Comparison of ENCODE assay signal across 1 cellular context in the genomic region with DNA sequence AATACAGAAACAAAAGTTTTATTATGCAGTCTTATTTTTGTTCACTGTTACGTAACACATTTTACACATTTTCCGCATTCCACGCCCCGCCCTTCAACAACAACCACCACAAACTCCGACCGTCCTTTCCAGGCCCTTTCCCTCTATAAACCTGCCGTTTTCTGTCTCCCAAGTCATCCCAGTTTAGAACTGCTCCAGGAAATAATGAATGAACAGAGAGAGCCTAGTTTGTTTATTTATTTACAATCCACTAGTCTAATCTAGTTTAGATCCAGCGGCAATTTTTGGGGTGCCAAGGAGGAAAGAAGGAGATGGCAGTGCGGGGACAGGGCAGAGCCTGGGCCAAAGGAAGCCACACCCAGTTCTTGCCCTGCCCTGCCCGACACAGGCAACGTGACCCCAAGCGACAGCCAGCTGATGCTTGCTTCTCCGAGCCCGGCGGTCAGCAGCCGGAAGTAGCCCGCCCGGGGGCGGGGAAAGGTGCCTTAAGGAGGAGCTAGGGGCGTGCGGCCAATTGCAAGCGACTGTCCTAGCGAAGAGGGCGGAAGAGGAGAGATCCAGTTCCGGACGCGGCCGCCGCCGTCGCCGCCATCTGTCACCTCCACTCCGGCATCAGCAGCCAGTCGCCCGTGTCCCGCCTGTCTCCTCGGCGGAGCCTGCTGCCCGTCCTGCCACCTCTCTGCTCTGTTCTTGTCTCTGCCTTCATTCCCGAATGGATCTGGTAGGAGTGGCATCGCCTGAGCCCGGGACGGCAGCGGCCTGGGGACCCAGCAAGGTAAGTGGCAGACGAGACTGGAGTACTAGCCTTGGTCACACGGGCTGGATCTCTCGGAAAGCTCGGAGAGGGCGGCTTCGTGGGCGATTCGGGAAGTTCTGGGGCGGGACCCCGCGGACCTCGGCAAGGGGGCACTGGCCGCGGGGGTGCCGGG.
TF ChIP-seq lines count a peak whose summit lies in the region.

A gene with protein sequence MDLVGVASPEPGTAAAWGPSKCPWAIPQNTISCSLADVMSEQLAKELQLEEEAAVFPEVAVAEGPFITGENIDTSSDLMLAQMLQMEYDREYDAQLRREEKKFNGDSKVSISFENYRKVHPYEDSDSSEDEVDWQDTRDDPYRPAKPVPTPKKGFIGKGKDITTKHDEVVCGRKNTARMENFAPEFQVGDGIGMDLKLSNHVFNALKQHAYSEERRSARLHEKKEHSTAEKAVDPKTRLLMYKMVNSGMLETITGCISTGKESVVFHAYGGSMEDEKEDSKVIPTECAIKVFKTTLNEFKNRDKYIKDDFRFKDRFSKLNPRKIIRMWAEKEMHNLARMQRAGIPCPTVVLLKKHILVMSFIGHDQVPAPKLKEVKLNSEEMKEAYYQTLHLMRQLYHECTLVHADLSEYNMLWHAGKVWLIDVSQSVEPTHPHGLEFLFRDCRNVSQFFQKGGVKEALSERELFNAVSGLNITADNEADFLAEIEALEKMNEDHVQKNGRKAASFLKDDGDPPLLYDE (plus strand): TSS at position 560 of the 929 bp plus-strand sequence. CDS start 153 bp downstream, at position 713.

TF ChIP-seq in HEK293, 187 proteins besides CTCF, POLR2A, EP300 and RAD21 (continued from another document and continues in another):
- TF ChIP-seq, protein P1, sequence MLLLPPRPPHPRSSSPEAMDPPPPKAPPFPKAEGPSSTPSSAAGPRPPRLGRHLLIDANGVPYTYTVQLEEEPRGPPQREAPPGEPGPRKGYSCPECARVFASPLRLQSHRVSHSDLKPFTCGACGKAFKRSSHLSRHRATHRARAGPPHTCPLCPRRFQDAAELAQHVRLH (tag by site-specific recombination; IDR thresholded peaks at IDR 0.05): no peak
- TF ChIP-seq OSR2 (tag by site-specific recombination; IDR thresholded peaks at IDR 0.05): no peak
- TF ChIP-seq GLI2 (tag by site-specific recombination; IDR thresholded peaks at IDR 0.05; ENCODE audit: borderline replicate concordance, low read depth): no peak
- TF ChIP-seq, protein P2, sequence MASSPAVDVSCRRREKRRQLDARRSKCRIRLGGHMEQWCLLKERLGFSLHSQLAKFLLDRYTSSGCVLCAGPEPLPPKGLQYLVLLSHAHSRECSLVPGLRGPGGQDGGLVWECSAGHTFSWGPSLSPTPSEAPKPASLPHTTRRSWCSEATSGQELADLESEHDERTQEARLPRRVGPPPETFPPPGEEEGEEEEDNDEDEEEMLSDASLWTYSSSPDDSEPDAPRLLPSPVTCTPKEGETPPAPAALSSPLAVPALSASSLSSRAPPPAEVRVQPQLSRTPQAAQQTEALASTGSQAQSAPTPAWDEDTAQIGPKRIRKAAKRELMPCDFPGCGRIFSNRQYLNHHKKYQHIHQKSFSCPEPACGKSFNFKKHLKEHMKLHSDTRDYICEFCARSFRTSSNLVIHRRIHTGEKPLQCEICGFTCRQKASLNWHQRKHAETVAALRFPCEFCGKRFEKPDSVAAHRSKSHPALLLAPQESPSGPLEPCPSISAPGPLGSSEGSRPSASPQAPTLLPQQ (tag by site-specific recombination; IDR thresholded peaks at IDR 0.05): 0 out of 2 replicates have a peak, but pooled peaks have one; percentile 41
- TF ChIP-seq ZBTB7A (tag by site-specific recombination; IDR thresholded peaks at IDR 0.05; ENCODE audit: low read depth): no peak
- no peak for TF ChIP-seq ZNF202 (tag by site-specific recombination; IDR thresholded peaks at IDR 0.05; ENCODE audit: borderline replicate concordance)
- TF ChIP-seq KLF10 (tag by site-specific recombination; IDR thresholded peaks at IDR 0.05): peak; percentile 64
- TF ChIP-seq, protein P3, sequence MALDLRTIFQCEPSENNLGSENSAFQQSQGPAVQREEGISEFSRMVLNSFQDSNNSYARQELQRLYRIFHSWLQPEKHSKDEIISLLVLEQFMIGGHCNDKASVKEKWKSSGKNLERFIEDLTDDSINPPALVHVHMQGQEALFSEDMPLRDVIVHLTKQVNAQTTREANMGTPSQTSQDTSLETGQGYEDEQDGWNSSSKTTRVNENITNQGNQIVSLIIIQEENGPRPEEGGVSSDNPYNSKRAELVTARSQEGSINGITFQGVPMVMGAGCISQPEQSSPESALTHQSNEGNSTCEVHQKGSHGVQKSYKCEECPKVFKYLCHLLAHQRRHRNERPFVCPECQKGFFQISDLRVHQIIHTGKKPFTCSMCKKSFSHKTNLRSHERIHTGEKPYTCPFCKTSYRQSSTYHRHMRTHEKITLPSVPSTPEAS (tag by site-specific recombination; IDR thresholded peaks at IDR 0.05): no peak
- TF ChIP-seq, protein P4, sequence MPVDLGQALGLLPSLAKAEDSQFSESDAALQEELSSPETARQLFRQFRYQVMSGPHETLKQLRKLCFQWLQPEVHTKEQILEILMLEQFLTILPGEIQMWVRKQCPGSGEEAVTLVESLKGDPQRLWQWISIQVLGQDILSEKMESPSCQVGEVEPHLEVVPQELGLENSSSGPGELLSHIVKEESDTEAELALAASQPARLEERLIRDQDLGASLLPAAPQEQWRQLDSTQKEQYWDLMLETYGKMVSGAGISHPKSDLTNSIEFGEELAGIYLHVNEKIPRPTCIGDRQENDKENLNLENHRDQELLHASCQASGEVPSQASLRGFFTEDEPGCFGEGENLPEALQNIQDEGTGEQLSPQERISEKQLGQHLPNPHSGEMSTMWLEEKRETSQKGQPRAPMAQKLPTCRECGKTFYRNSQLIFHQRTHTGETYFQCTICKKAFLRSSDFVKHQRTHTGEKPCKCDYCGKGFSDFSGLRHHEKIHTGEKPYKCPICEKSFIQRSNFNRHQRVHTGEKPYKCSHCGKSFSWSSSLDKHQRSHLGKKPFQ (tag by site-specific recombination; IDR thresholded peaks at IDR 0.05): no peak
- peak; percentile 100 for TF ChIP-seq ZBTB8A (tag by site-specific recombination; IDR thresholded peaks at IDR 0.05)
- no peak for TF ChIP-seq ZSCAN30 (tag by site-specific recombination; IDR thresholded peaks at IDR 0.05)
- TF ChIP-seq GFI1B (tag by site-specific recombination; IDR thresholded peaks at IDR 0.05): no peak
- no peak for TF ChIP-seq GLI4 (tag by site-specific recombination; IDR thresholded peaks at IDR 0.05)
- TF ChIP-seq ZNF549 (tag by site-specific recombination; IDR thresholded peaks at IDR 0.05): no peak
- no peak for TF ChIP-seq ZNF596 (tag by site-specific recombination; IDR thresholded peaks at IDR 0.05)
- no peak for TF ChIP-seq ZNF155 (tag by site-specific recombination; IDR thresholded peaks at IDR 0.05)
- TF ChIP-seq ZBTB17 (tag by site-specific recombination; IDR thresholded peaks at IDR 0.05): peak; percentile 45; the same call in 1 of the 2 replicates
- no peak for TF ChIP-seq MYNN (tag by site-specific recombination; IDR thresholded peaks at IDR 0.05; ENCODE audit: borderline replicate concordance)
- no peak; the same call in 1 of the 2 replicates for TF ChIP-seq ZNF629 (tag by site-specific recombination; IDR thresholded peaks at IDR 0.05)
- TF ChIP-seq ZNF19 (tag by site-specific recombination; IDR thresholded peaks at IDR 0.05; ENCODE audit: low read depth): no peak
- no peak for TF ChIP-seq ZNF184 (tag by site-specific recombination; IDR thresholded peaks at IDR 0.05)
- TF ChIP-seq ZNF785 (tag by site-specific recombination; IDR thresholded peaks at IDR 0.05): no peak
- TF ChIP-seq, protein P5, sequence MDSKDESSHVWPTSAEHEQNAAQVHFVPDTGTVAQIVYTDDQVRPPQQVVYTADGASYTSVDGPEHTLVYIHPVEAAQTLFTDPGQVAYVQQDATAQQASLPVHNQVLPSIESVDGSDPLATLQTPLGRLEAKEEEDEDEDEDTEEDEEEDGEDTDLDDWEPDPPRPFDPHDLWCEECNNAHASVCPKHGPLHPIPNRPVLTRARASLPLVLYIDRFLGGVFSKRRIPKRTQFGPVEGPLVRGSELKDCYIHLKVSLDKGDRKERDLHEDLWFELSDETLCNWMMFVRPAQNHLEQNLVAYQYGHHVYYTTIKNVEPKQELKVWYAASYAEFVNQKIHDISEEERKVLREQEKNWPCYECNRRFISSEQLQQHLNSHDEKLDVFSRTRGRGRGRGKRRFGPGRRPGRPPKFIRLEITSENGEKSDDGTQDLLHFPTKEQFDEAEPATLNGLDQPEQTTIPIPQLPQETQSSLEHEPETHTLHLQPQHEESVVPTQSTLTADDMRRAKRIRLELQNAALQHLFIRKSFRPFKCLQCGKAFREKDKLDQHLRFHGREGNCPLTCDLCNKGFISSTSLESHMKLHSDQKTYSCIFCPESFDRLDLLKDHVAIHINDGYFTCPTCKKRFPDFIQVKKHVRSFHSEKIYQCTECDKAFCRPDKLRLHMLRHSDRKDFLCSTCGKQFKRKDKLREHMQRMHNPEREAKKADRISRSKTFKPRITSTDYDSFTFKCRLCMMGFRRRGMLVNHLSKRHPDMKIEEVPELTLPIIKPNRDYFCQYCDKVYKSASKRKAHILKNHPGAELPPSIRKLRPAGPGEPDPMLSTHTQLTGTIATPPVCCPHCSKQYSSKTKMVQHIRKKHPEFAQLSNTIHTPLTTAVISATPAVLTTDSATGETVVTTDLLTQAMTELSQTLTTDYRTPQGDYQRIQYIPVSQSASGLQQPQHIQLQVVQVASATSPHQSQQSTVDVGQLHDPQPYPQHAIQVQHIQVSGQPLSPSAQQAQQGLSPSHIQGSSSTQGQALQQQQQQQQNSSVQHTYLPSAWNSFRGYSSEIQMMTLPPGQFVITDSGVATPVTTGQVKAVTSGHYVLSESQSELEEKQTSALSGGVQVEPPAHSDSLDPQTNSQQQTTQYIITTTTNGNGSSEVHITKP (tag by site-specific recombination; IDR thresholded peaks at IDR 0.05): no peak
- TF ChIP-seq, protein P6, sequence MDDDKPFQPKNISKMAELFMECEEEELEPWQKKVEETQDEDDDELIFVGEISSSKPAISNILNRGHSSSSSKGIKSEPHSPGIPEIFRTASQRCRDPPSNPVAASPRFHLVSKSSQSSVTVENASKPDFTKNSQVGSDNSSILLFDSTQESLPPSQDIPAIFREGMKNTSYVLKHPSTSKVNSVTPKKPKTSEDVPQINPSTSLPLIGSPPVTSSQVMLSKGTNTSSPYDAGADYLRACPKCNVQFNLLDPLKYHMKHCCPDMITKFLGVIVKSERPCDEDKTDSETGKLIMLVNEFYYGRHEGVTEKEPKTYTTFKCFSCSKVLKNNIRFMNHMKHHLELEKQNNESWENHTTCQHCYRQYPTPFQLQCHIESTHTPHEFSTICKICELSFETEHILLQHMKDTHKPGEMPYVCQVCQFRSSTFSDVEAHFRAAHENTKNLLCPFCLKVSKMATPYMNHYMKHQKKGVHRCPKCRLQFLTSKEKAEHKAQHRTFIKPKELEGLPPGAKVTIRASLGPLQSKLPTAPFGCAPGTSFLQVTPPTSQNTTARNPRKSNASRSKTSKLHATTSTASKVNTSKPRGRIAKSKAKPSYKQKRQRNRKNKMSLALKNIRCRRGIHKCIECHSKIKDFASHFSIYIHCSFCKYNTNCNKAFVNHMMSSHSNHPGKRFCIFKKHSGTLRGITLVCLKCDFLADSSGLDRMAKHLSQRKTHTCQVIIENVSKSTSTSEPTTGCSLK (tag by site-specific recombination; IDR thresholded peaks at IDR 0.05): no peak
- TF ChIP-seq, protein P7, sequence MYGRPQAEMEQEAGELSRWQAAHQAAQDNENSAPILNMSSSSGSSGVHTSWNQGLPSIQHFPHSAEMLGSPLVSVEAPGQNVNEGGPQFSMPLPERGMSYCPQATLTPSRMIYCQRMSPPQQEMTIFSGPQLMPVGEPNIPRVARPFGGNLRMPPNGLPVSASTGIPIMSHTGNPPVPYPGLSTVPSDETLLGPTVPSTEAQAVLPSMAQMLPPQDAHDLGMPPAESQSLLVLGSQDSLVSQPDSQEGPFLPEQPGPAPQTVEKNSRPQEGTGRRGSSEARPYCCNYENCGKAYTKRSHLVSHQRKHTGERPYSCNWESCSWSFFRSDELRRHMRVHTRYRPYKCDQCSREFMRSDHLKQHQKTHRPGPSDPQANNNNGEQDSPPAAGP (tag by site-specific recombination; IDR thresholded peaks at IDR 0.05): no peak
- TF ChIP-seq ZNF292 (tag by site-specific recombination; IDR thresholded peaks at IDR 0.05; ENCODE audit: borderline replicate concordance, low read depth): no peak
- TF ChIP-seq IKZF3 (tag by site-specific recombination; IDR thresholded peaks at IDR 0.05): peak; percentile 57
- TF ChIP-seq MZF1 (tag by site-specific recombination; IDR thresholded peaks at IDR 0.05; ENCODE audit: borderline replicate concordance): no peak
- no peak for TF ChIP-seq ZNF600 (tag by site-specific recombination; IDR thresholded peaks at IDR 0.05)
- TF ChIP-seq, protein P8, sequence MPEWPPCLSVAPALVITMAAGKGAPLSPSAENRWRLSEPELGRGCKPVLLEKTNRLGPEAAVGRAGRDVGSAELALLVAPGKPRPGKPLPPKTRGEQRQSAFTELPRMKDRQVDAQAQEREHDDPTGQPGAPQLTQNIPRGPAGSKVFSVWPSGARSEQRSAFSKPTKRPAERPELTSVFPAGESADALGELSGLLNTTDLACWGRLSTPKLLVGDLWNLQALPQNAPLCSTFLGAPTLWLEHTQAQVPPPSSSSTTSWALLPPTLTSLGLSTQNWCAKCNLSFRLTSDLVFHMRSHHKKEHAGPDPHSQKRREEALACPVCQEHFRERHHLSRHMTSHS (tag by site-specific recombination; IDR thresholded peaks at IDR 0.05): no peak
- no peak for TF ChIP-seq ZNF837 (tag by site-specific recombination; IDR thresholded peaks at IDR 0.05)
- TF ChIP-seq, protein P9, sequence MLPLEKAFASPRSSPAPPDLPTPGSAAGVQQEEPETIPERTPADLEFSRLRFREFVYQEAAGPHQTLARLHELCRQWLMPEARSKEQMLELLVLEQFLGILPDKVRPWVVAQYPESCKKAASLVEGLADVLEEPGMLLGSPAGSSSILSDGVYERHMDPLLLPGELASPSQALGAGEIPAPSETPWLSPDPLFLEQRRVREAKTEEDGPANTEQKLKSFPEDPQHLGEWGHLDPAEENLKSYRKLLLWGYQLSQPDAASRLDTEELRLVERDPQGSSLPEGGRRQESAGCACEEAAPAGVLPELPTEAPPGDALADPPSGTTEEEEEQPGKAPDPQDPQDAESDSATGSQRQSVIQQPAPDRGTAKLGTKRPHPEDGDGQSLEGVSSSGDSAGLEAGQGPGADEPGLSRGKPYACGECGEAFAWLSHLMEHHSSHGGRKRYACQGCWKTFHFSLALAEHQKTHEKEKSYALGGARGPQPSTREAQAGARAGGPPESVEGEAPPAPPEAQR (tag by site-specific recombination; IDR thresholded peaks at IDR 0.05): no peak
- peak; percentile 38; the same call in 1 of the 2 replicates for TF ChIP-seq ZBTB20 (tag by site-specific recombination; IDR thresholded peaks at IDR 0.05)
- TF ChIP-seq ZNF23 (tag by site-specific recombination; IDR thresholded peaks at IDR 0.05; ENCODE audit: borderline replicate concordance): no peak
- TF ChIP-seq ZNF24 (tag by site-specific recombination; IDR thresholded peaks at IDR 0.05): no peak
- TF ChIP-seq, protein P10, sequence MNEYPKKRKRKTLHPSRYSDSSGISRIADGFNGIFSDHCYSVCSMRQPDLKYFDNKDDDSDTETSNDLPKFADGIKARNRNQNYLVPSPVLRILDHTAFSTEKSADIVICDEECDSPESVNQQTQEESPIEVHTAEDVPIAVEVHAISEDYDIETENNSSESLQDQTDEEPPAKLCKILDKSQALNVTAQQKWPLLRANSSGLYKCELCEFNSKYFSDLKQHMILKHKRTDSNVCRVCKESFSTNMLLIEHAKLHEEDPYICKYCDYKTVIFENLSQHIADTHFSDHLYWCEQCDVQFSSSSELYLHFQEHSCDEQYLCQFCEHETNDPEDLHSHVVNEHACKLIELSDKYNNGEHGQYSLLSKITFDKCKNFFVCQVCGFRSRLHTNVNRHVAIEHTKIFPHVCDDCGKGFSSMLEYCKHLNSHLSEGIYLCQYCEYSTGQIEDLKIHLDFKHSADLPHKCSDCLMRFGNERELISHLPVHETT (tag by site-specific recombination; IDR thresholded peaks at IDR 0.05): 0 out of 2 replicates have a peak, but pooled peaks have one; percentile 11
- TF ChIP-seq RBAK (tag by site-specific recombination; IDR thresholded peaks at IDR 0.05): no peak
- TF ChIP-seq ZNF138 (tag by site-specific recombination; IDR thresholded peaks at IDR 0.05; ENCODE audit: borderline replicate concordance): no peak
- 0 out of 2 replicates have a peak, but pooled peaks have one; percentile 45 for TF ChIP-seq ZNF2 (tag by site-specific recombination; IDR thresholded peaks at IDR 0.05)
- TF ChIP-seq ZFP3 (tag by site-specific recombination; IDR thresholded peaks at IDR 0.05; ENCODE audit: low read depth): no peak
